Comparison of ENCODE assay signal across 8 cellular contexts in genomic region chr4:94406668-94407437, GRCh38. TPM values are rescaled to one million over a fixed set of nuclear protein-coding genes. Genes with fewer than 3 reads are reported as not detected.
DNase-seq lines count a peak whose midpoint lies in the region; ATAC-seq and TF ChIP-seq lines count a peak whose summit lies in the region.

No MANE protein-coding gene starts in this region.

- H3K4me1 ChIP-seq in CD4-positive, CD25-positive, alpha-beta regulatory T cell (ENCODE audit: control insufficient read depth, insufficient read depth, low read length, poor library complexity, severe bottlenecking), result no peaks in the 10 kb centered on the region
- no peaks in the 10 kb centered on the region for H3K4me1 ChIP-seq in NT2/D1 (ENCODE audit: insufficient read depth, insufficient read length)

- ATAC-seq in CD4-positive, CD25-positive, alpha-beta regulatory T cell (ENCODE audit: low read depth in 2 of 2), result peak; percentile 62 to 64
- peak; percentile 78 for ATAC-seq in HG03558 (IDR thresholded peaks at IDR 0.05; ENCODE audit: extremely low read depth, unreplicated experiment)

- no peak overlapping the region for H3K27ac Mint-ChIP-seq in CD4-positive, CD25-positive, alpha-beta regulatory T cell
- H3K27ac Mint-ChIP-seq in neural crest cell (ENCODE audit: unreplicated experiment), result no peak overlapping the region

- no peaks in the 10 kb centered on the region for H3K36me3 ChIP-seq in CD4-positive, CD25-positive, alpha-beta regulatory T cell (ENCODE audit: control insufficient read depth, insufficient read depth, low read length)
- H3K36me3 ChIP-seq in NT2/D1 (ENCODE audit: insufficient read depth, insufficient read length, low read length), result no peaks in the 10 kb centered on the region

- TF ChIP-seq CTCF in fibroblast of mammary gland (conservative IDR thresholded peaks at IDR 0.05; ENCODE audit: control insufficient read depth, insufficient read depth, low read depth, low read length), result peak; percentile 97
- TF ChIP-seq CTCF in neural crest cell (conservative IDR thresholded peaks at IDR 0.05), result peak; percentile 97

- DNase-seq in CD4-positive, CD25-positive, alpha-beta regulatory T cell, result peak; percentile 24 to 82 (median 55)
- DNase-seq in GM19240 (ENCODE audit: insufficient read length, low spot score), result peak; percentile 14
- DNase-seq in NT2/D1 (ENCODE audit: low read depth, low spot score), result peak; percentile 64
- DNase-seq in activated T-cell treated with anti-CD3 and anti-CD28 coated beads for 48 hours (ENCODE audit: low read depth), result peak; percentile 16
- peak; percentile 90 for DNase-seq in fibroblast of mammary gland (ENCODE audit: low read depth)
- DNase-seq in neural crest cell (ENCODE audit: low read depth, low spot score), result peak; percentile 65
- peak; percentile 74 for DNase-seq in stromal cell of bone marrow (ENCODE audit: low read depth)

- H3K9me3 Mint-ChIP-seq in CD4-positive, CD25-positive, alpha-beta regulatory T cell, result peaks cover 0 to 3% (median 0%) of the 10 kb centered on the region in 7 donors
- peaks cover 3% of the 10 kb centered on the region for H3K9me3 Mint-ChIP-seq in neural crest cell

- H3K27me3 Mint-ChIP-seq in CD4-positive, CD25-positive, alpha-beta regulatory T cell, result peaks cover 24% of the 10 kb centered on the region
- H3K27me3 Mint-ChIP-seq in neural crest cell (ENCODE audit: low read depth), result peaks cover 3% of the 10 kb centered on the region

- no peak overlapping the region for H3K4me3 Mint-ChIP-seq in CD4-positive, CD25-positive, alpha-beta regulatory T cell
- no peak overlapping the region for H3K4me3 Mint-ChIP-seq in neural crest cell

- no peaks in the 10 kb centered on the region for H3K9me3 ChIP-seq in CD4-positive, CD25-positive, alpha-beta regulatory T cell (ENCODE audit: control insufficient read depth in 2 of 2, low read length in 2 of 2)
- no peaks in the 10 kb centered on the region for H3K9me3 ChIP-seq in NT2/D1 (ENCODE audit: insufficient read depth, low read length)

- no peak overlapping the region for H3K9ac ChIP-seq in NT2/D1 (ENCODE audit: insufficient read length, low read depth)

- H3K4me1 Mint-ChIP-seq in CD4-positive, CD25-positive, alpha-beta regulatory T cell, result no peaks in the 10 kb centered on the region
- H3K4me1 Mint-ChIP-seq in neural crest cell, result peaks cover 4% of the 10 kb centered on the region

- H3K27me3 ChIP-seq in CD4-positive, CD25-positive, alpha-beta regulatory T cell (ENCODE audit: control insufficient read depth, insufficient read depth, low read length), result no peaks in the 10 kb centered on the region
- no peaks in the 10 kb centered on the region for H3K27me3 ChIP-seq in NT2/D1 (ENCODE audit: insufficient read depth, insufficient read length)

- no peak overlapping the region for H3K4me3 ChIP-seq in CD4-positive, CD25-positive, alpha-beta regulatory T cell (ENCODE audit: low read depth, low read length)
- H3K4me3 ChIP-seq in NT2/D1 (ENCODE audit: insufficient read length, low read depth) (no peak overlapping the region), fibroblast of mammary gland (ENCODE audit: control insufficient read depth, low read depth, low read length) (no peak overlapping the region)

- no peak overlapping the region for H3K27ac ChIP-seq in CD4-positive, CD25-positive, alpha-beta regulatory T cell (ENCODE audit: insufficient read depth, low read length, poor library complexity, severe bottlenecking)

- H3K36me3 Mint-ChIP-seq in CD4-positive, CD25-positive, alpha-beta regulatory T cell, result no peaks in the 10 kb centered on the region
- no peaks in the 10 kb centered on the region for H3K36me3 Mint-ChIP-seq in neural crest cell (ENCODE audit: low read depth)

RNA-seq across cellular contexts. Expression of gene PDLIM5, which starts 44.9 kb away (rescaled TPM):
- 36.5 TPM for total RNA-seq in CD4-positive, CD25-positive, alpha-beta regulatory T cell
- 10 to 100 TPM; 42.1 to 64.5 (median 47.1) TPM for polyA plus RNA-seq in CD4-positive, CD25-positive, alpha-beta regulatory T cell
- total RNA-seq in neural crest cell, result 71.0 and 72.5 TPM in 2 replicates

Comparison
In these comparisons a context has a peak if more than half of its experiments do, and no peak if none do; other contexts are left out.
1. DNase-seq: peak in every context shown above with its lines; median percentile 90 in fibroblast of mammary gland; 74 in stromal cell of bone marrow; 65 in neural crest cell; 64 in NT2/D1; 55 in CD4-positive, CD25-positive, alpha-beta regulatory T cell; 16 in activated T-cell treated with anti-CD3 and anti-CD28 coated beads for 48 hours; 14 in GM19240.